In genomic region chr5:179272326-179273073, GRCh38 we compare ENCODE assay signal across 18 cellular contexts.
DNase-seq lines count a peak whose midpoint lies in the region; ATAC-seq and TF ChIP-seq lines count a peak whose summit lies in the region.
"Had no signal": no experiment of that assay in that cellular context is flagged by ENCODE, and none has a peak within 500 bp of the region (broad histone marks: within the 10 kb centered on the region; RNA-seq: fewer than 3 reads in every experiment).

No MANE protein-coding gene starts in this region.

- ATAC-seq in WTC11 = no peak
- no peak for ATAC-seq in mucosa of descending colon
- ATAC-seq in HG03280 (IDR thresholded peaks at IDR 0.05; ENCODE audit: unreplicated experiment) = no peak
- ATAC-seq in activated T-helper 17 cell treated with anti-CD3 and anti-CD28 coated beads, Interleukin-2, amount 50 U/mL, for 72 hours (replicated peaks) = no peak
- ATAC-seq in HG03095 (IDR thresholded peaks at IDR 0.05; ENCODE audit: unreplicated experiment) = no peak
- ATAC-seq: effector memory CD8-positive, alpha-beta T cell had no signal

- H3K4me2 ChIP-seq in fibroblast of lung (ENCODE audit: extremely low read depth, insufficient read depth, low read length) = no peak overlapping the region

- H3K9ac ChIP-seq in fibroblast of lung (ENCODE audit: insufficient read depth, low read length) = peak overlapping the region; percentile 34
- peak overlapping the region in 2 of 5 donors; percentile 32 to 33 for H3K9ac ChIP-seq in subcutaneous abdominal adipose tissue (ENCODE audit: low read length in 5 of 5)

- H3K4me3 ChIP-seq in fibroblast of lung (replicated peaks in 1 of 4; ENCODE audit: control extremely low read depth in 1 of 4, insufficient read depth in 1 of 4, low read depth in 3 of 4, low read length in 4 of 4) = no peak overlapping the region
- no peak overlapping the region for H3K4me3 ChIP-seq in mucosa of descending colon
- H3K4me3 ChIP-seq in subcutaneous abdominal adipose tissue (ENCODE audit: low read depth in 1 of 5, low read length in 5 of 5) = no peak overlapping the region
- H3K4me3 ChIP-seq: cardiac muscle cell had no signal

- no peak for TF ChIP-seq CTCF in WTC11 (IDR thresholded peaks at IDR 0.05)
- no peak for TF ChIP-seq CTCF in fibroblast of lung (conservative IDR thresholded peaks at IDR 0.05 in 1 of 2, IDR thresholded peaks at IDR 0.05 in 1 of 2; ENCODE audit: low read depth in 1 of 2, low read length in 2 of 2)
- no peak for TF ChIP-seq CTCF in mucosa of descending colon (IDR thresholded peaks at IDR 0.05)

- peak; percentile 8 for DNase-seq in WTC11 (ENCODE audit: low spot score)
- no peak for DNase-seq in fibroblast of lung (ENCODE audit: low read depth in 2 of 2)
- peak in 2 of 3 donors; percentile 5 to 40 for DNase-seq in mucosa of descending colon
- no peak for DNase-seq in putamen (ENCODE audit: low spot score)
- DNase-seq: activated CD4-positive, alpha-beta T cell treated with anti-CD3 and anti-CD28 coated beads for 4 hours; effector memory CD8-positive, alpha-beta T cell; GDM1; naive B cell; NCI-H2029; NCI-H524; stimulated activated CD4-positive, alpha-beta T cell treated with anti-CD3 and anti-CD28 coated beads, Interleukin-2, amount 100 ng/mL, for 24 hours had no signal

- no peaks in the 10 kb centered on the region for H3K27me3 Mint-ChIP-seq in WTC11 (ENCODE audit: low read depth)
- H3K27me3 Mint-ChIP-seq in activated T-helper 17 cell treated with anti-CD3 and anti-CD28 coated beads, Interleukin-2, amount 50 U/mL, for 72 hours = no peaks in the 10 kb centered on the region
- H3K27me3 Mint-ChIP-seq: activated naive CD4-positive, alpha-beta T cell treated with anti-CD3 and anti-CD28 coated beads, Interleukin-2, amount 50 U/mL, for 24 hours had no signal

- H3K4me1 ChIP-seq in fibroblast of lung (ENCODE audit: control insufficient read depth, extremely low read depth, insufficient read depth, low read length) (peaks cover 75% of the 10 kb centered on the region), mucosa of descending colon (ENCODE audit: low read depth) (no peaks in the 10 kb centered on the region), subcutaneous abdominal adipose tissue (ENCODE audit: control insufficient read depth in 5 of 5, insufficient read depth in 5 of 5, low read length in 5 of 5) (peaks cover 35 to 97% (median 94%) of the 10 kb centered on the region in 5 donors)

- H3K9me3 ChIP-seq in fibroblast of lung (ENCODE audit: control insufficient read depth, insufficient read depth, low read depth, low read length) (no peaks in the 10 kb centered on the region), mucosa of descending colon (no peaks in the 10 kb centered on the region), subcutaneous abdominal adipose tissue (ENCODE audit: control insufficient read depth in 5 of 5, low read length in 5 of 5) (no peaks in the 10 kb centered on the region)

- H3K4me1 Mint-ChIP-seq in WTC11 = no peaks in the 10 kb centered on the region
- no peaks in the 10 kb centered on the region for H3K4me1 Mint-ChIP-seq in activated T-helper 17 cell treated with anti-CD3 and anti-CD28 coated beads, Interleukin-2, amount 50 U/mL, for 72 hours
- H3K4me1 Mint-ChIP-seq: activated naive CD4-positive, alpha-beta T cell treated with anti-CD3 and anti-CD28 coated beads, Interleukin-2, amount 50 U/mL, for 24 hours; IgD-negative memory B cell had no signal

- no peak overlapping the region for H3K27ac Mint-ChIP-seq in WTC11
- no peak overlapping the region for H3K27ac Mint-ChIP-seq in activated T-helper 17 cell treated with anti-CD3 and anti-CD28 coated beads, Interleukin-2, amount 50 U/mL, for 72 hours
- H3K27ac Mint-ChIP-seq: activated naive CD4-positive, alpha-beta T cell treated with anti-CD3 and anti-CD28 coated beads, Interleukin-2, amount 50 U/mL, for 24 hours; effector memory CD8-positive, alpha-beta T cell; IgD-negative memory B cell had no signal

- H3K36me3 ChIP-seq in fibroblast of lung (ENCODE audit: control insufficient read depth, insufficient read depth, low read length) = peaks cover 11% of the 10 kb centered on the region
- no peaks in the 10 kb centered on the region for H3K36me3 ChIP-seq in mucosa of descending colon (ENCODE audit: low read depth)
- H3K36me3 ChIP-seq in subcutaneous abdominal adipose tissue (ENCODE audit: control insufficient read depth in 5 of 5, insufficient read depth in 5 of 5, low read length in 5 of 5) = peaks cover 0 to 13% (median 2%) of the 10 kb centered on the region in 5 donors
- H3K36me3 ChIP-seq: cardiac muscle cell had no signal

- peak overlapping the region; percentile 84 for H3K27ac ChIP-seq in fibroblast of lung (ENCODE audit: insufficient read depth, low read length)
- peak overlapping the region; percentile 93 for H3K27ac ChIP-seq in subcutaneous abdominal adipose tissue (ENCODE audit: low read depth, low read length)
- H3K27ac ChIP-seq: cardiac muscle cell had no signal

- intact Hi-C loops in mucosa of descending colon (cut with DNase I, micrococcal nuclease) = no loop called here

- H2AFZ ChIP-seq in fibroblast of lung (ENCODE audit: low read length) = no peak overlapping the region

- CTCF ChIA-PET in WTC11 (lab: Charles Lee) = interaction anchor here (1.0 kb wide), 1 partner anchor 55 kb away, joined by 3 read pairs; no protein-coding TSS in a partner anchor

- H3K27me3 ChIP-seq in fibroblast of lung (ENCODE audit: control insufficient read depth, insufficient read depth, low read length) (no peaks in the 10 kb centered on the region), subcutaneous abdominal adipose tissue (ENCODE audit: control insufficient read depth in 5 of 5, insufficient read depth in 4 of 5, low read length in 5 of 5) (peaks cover 0 to 5% (median 0%) of the 10 kb centered on the region in 5 donors)
- H3K27me3 ChIP-seq: cardiac muscle cell had no signal

- POLR2A ChIA-PET in WTC11 (lab: Charles Lee) = no interaction called here

- H3K79me2 ChIP-seq in fibroblast of lung (ENCODE audit: control insufficient read depth, insufficient read depth, low read length) = peaks cover 36% of the 10 kb centered on the region

- no peaks in the 10 kb centered on the region for H4K20me1 ChIP-seq in fibroblast of lung (ENCODE audit: control insufficient read depth, extremely low read depth, insufficient read depth, low read length)

- no peaks in the 10 kb centered on the region for H3K9me3 Mint-ChIP-seq in WTC11
- H3K9me3 Mint-ChIP-seq in activated T-helper 17 cell treated with anti-CD3 and anti-CD28 coated beads, Interleukin-2, amount 50 U/mL, for 72 hours = no peaks in the 10 kb centered on the region
- H3K9me3 Mint-ChIP-seq: activated naive CD4-positive, alpha-beta T cell treated with anti-CD3 and anti-CD28 coated beads, Interleukin-2, amount 50 U/mL, for 24 hours; effector memory CD8-positive, alpha-beta T cell; IgD-negative memory B cell; naive B cell had no signal

- no peak overlapping the region for H3K4me3 Mint-ChIP-seq in WTC11
- H3K4me3 Mint-ChIP-seq in activated T-helper 17 cell treated with anti-CD3 and anti-CD28 coated beads, Interleukin-2, amount 50 U/mL, for 72 hours = no peak overlapping the region
- H3K4me3 Mint-ChIP-seq: activated naive CD4-positive, alpha-beta T cell treated with anti-CD3 and anti-CD28 coated beads, Interleukin-2, amount 50 U/mL, for 24 hours; effector memory CD8-positive, alpha-beta T cell; IgD-negative memory B cell; naive B cell had no signal

- H3K36me3 Mint-ChIP-seq in WTC11 = no peaks in the 10 kb centered on the region
- H3K36me3 Mint-ChIP-seq in activated T-helper 17 cell treated with anti-CD3 and anti-CD28 coated beads, Interleukin-2, amount 50 U/mL, for 72 hours (ENCODE audit: low read depth) = no peaks in the 10 kb centered on the region
- H3K36me3 Mint-ChIP-seq: activated naive CD4-positive, alpha-beta T cell treated with anti-CD3 and anti-CD28 coated beads, Interleukin-2, amount 50 U/mL, for 24 hours; naive B cell had no signal

TF ChIP-seq in WTC11, 78 proteins besides CTCF, POLR2A, EP300 and RAD21 (continues in another document):
- TF ChIP-seq CREM (CRISPR knock-in tag; IDR thresholded peaks at IDR 0.05) (no peak), RELA (CRISPR knock-in tag; IDR thresholded peaks at IDR 0.05; ENCODE audit: borderline replicate concordance) (no peak), ZBTB21 (CRISPR knock-in tag; IDR thresholded peaks at IDR 0.05; ENCODE audit: borderline replicate concordance) (no peak), HMGXB4 (CRISPR knock-in tag; IDR thresholded peaks at IDR 0.05) (no peak), CBFB (CRISPR knock-in tag; IDR thresholded peaks at IDR 0.05; ENCODE audit: low read depth) (no peak), TP53 (CRISPR knock-in tag; IDR thresholded peaks at IDR 0.05) (no peak), NR1H2 (CRISPR knock-in tag; IDR thresholded peaks at IDR 0.05) (no peak)

Comparison
In these comparisons a context has a peak if more than half of its experiments do, and no peak if none do; other contexts are left out.
1. DNase-seq: peak in WTC11 (single experiment) and mucosa of descending colon (2 of 3); none in fibroblast of lung (0 of 2) and putamen (single experiment).